In genomic region chr19:1080360-1081161, GRCh38 we compare ENCODE assay signal across 15 cellular contexts. TPM values are rescaled to one million over a fixed set of nuclear protein-coding genes. Genes with fewer than 3 reads are reported as not detected.
DNase-seq lines count a peak whose midpoint lies in the region; ATAC-seq, FAIRE-seq and TF ChIP-seq lines count a peak whose summit lies in the region.
"Had no signal": no experiment of that assay in that cellular context is flagged by ENCODE, and none has a peak within 500 bp of the region (broad histone marks: within the 10 kb centered on the region; RNA-seq: fewer than 3 reads in every experiment).

No MANE protein-coding gene starts in this region.

- H3K9me3 ChIP-seq in RWPE2 (ENCODE audit: severe bottlenecking), result no peaks in the 10 kb centered on the region
- no peaks in the 10 kb centered on the region for H3K9me3 ChIP-seq in H1 (ENCODE audit: insufficient read depth in 2 of 2, low read depth in 1 of 2, low read length in 1 of 2)
- H3K9me3 ChIP-seq: testis had no signal

- peak overlapping the region; percentile 13 for H3K4me3 Mint-ChIP-seq in activated naive CD8-positive, alpha-beta T cell
- H3K4me3 Mint-ChIP-seq in activated naive CD8-positive, alpha-beta T cell treated with anti-CD3 and anti-CD28 coated beads, Interleukin-2, amount 50 U/mL, for 24 hours, result no peak overlapping the region
- no peak overlapping the region for H3K4me3 Mint-ChIP-seq in type B pancreatic cell
- H3K4me3 Mint-ChIP-seq: neural crest cell had no signal

- no peak for TF ChIP-seq EP300 in H1 (IDR thresholded peaks at IDR 0.05; ENCODE audit: borderline replicate concordance in 1 of 2, low read depth in 2 of 2, low read length in 2 of 2)

- H4K91ac ChIP-seq in H1 (replicated peaks; ENCODE audit: insufficient read length, low read length), result no peak overlapping the region

- POLR2A ChIA-PET in H1 (lab: Charles Lee; ENCODE audit: partially characterized antibody), result interaction anchor here (0.6 to 10.3 kb wide), 18 partner anchors 9 to 188 kb away, joined by 3 to 93 read pairs (median 5); partner anchors contain the start of genes ABCA7, ARHGAP45, CIRBP and CNN2

- H3K27ac ChIP-seq in RWPE2 (ENCODE audit: poor library complexity, severe bottlenecking) (no peak overlapping the region), H1 (ENCODE audit: low read depth, low read length) (no peak overlapping the region)
- H3K27ac ChIP-seq: testis had no signal

- H4K20me1 ChIP-seq in H1 (replicated peaks in 1 of 2; ENCODE audit: control insufficient read depth in 1 of 2, insufficient read depth in 2 of 2, low read length in 2 of 2), result peaks cover 0 to 13% of the 10 kb centered on the region in 2 experiments

- no peak overlapping the region for H4K5ac ChIP-seq in H1 (ENCODE audit: insufficient read length, low read depth, low read length)

- no peak overlapping the region; a peak in 1 of 4 replicates for H3K4me2 ChIP-seq in H1 (ENCODE audit: insufficient read depth in 1 of 2, low read depth in 2 of 2, low read length in 2 of 2)

- H3K23ac ChIP-seq in H1 (ENCODE audit: insufficient read length), result no peak overlapping the region

- no peaks in the 10 kb centered on the region for H3K9me3 Mint-ChIP-seq in activated naive CD8-positive, alpha-beta T cell (ENCODE audit: low read depth)
- no peaks in the 10 kb centered on the region for H3K9me3 Mint-ChIP-seq in activated naive CD8-positive, alpha-beta T cell treated with anti-CD3 and anti-CD28 coated beads, Interleukin-2, amount 50 U/mL, for 24 hours
- H3K9me3 Mint-ChIP-seq in type B pancreatic cell, result no peaks in the 10 kb centered on the region
- H3K9me3 Mint-ChIP-seq: endodermal cell, neural crest cell had no signal

- no peak overlapping the region for H3K27ac Mint-ChIP-seq in activated naive CD8-positive, alpha-beta T cell
- no peak overlapping the region for H3K27ac Mint-ChIP-seq in activated naive CD8-positive, alpha-beta T cell treated with anti-CD3 and anti-CD28 coated beads, Interleukin-2, amount 50 U/mL, for 24 hours
- H3K27ac Mint-ChIP-seq in type B pancreatic cell, result no peak overlapping the region

- no peak overlapping the region for H3K56ac ChIP-seq in H1 (replicated peaks; ENCODE audit: insufficient read length, low read depth, low read length)

- H3K4me3 ChIP-seq in RWPE2 (ENCODE audit: severe bottlenecking) (no peak overlapping the region), H1 (ENCODE audit: extremely low read depth in 1 of 4, insufficient read depth in 2 of 4, low read depth in 3 of 4, low read length in 4 of 4) (no peak overlapping the region)

- 94% methylated on average over 44 of the region's 50 CpGs; no CpG with 5 or more reads in 1 of the 2 experiments for WGBS in H1 (ENCODE audit: extremely low coverage in 1 of 2, insufficient coverage in 1 of 2, insufficient read length in 1 of 2, insufficient replicate concordance in 2 of 2, low coverage in 1 of 2, low lambda C conversion rate in 2 of 2, missing lambda C conversion rate in 1 of 2), 2 experiments

- no peak overlapping the region for H2AK5ac ChIP-seq in H1 (ENCODE audit: low read depth, low read length)

- no peak for DNase-seq in activated naive CD8-positive, alpha-beta T cell treated with anti-CD3 and anti-CD28 coated beads, Interleukin-2, amount 50 U/mL, for 24 hours
- DNase-seq in RWPE2 (ENCODE audit: low spot score) (peak; percentile 65), H1 (ENCODE audit: low read depth in 1 of 2, low spot score in 2 of 2) (no peak), type B pancreatic cell (ENCODE audit: extremely low spot score, unreplicated experiment) (peak; percentile 69), cortex of kidney (lab: John Stamatoyannopoulos, UW) (no peak), H54 (ENCODE audit: insufficient read length, low spot score) (no peak)
- DNase-seq: endodermal cell, midbrain, NCI-H1048, NCI-H2029, testis had no signal

- TF ChIP-seq RAD21 in H1 (IDR thresholded peaks at IDR 0.05 in 1 of 2, conservative IDR thresholded peaks at IDR 0.05 in 1 of 2; ENCODE audit: low read depth in 2 of 2, low read length in 2 of 2), result no peak

- no peaks in the 10 kb centered on the region for H3K79me2 ChIP-seq in H1 (ENCODE audit: control insufficient read depth in 1 of 2, insufficient read depth in 2 of 2, low read length in 2 of 2)

- no peak overlapping the region for H3K18ac ChIP-seq in H1 (ENCODE audit: extremely low read depth, low read length)

- H3K36me3 Mint-ChIP-seq in activated naive CD8-positive, alpha-beta T cell, result no peaks in the 10 kb centered on the region
- H3K36me3 Mint-ChIP-seq in activated naive CD8-positive, alpha-beta T cell treated with anti-CD3 and anti-CD28 coated beads, Interleukin-2, amount 50 U/mL, for 24 hours (ENCODE audit: low read depth), result peaks cover 38% of the 10 kb centered on the region
- no peaks in the 10 kb centered on the region for H3K36me3 Mint-ChIP-seq in type B pancreatic cell

- H3K4ac ChIP-seq in H1 (replicated peaks; ENCODE audit: insufficient read length, low read depth, low read length), result no peak overlapping the region

- peak overlapping the region; percentile 25 for H4K8ac ChIP-seq in H1 (ENCODE audit: extremely low read depth, insufficient read depth, low read length)

- no peak overlapping the region for H2BK15ac ChIP-seq in H1 (ENCODE audit: low read length)

- peaks cover 44% of the 10 kb centered on the region for H3K4me1 Mint-ChIP-seq in activated naive CD8-positive, alpha-beta T cell (ENCODE audit: low read depth)
- H3K4me1 Mint-ChIP-seq in activated naive CD8-positive, alpha-beta T cell treated with anti-CD3 and anti-CD28 coated beads, Interleukin-2, amount 50 U/mL, for 24 hours, result peaks cover 62% of the 10 kb centered on the region
- no peaks in the 10 kb centered on the region for H3K4me1 Mint-ChIP-seq in type B pancreatic cell (ENCODE audit: unreplicated experiment)

- H3K79me1 ChIP-seq in H1 (ENCODE audit: low read depth, low read length), result no peaks in the 10 kb centered on the region; the same call in 1 of the 2 replicates

- ATAC-seq in activated naive CD8-positive, alpha-beta T cell treated with anti-CD3 and anti-CD28 coated beads, Interleukin-2, amount 50 U/mL, for 24 hours, result no peak
- no peak for ATAC-seq in RWPE2 (ENCODE audit: low read depth)
- ATAC-seq: left colon had no signal

- H3K9ac ChIP-seq in H1 (replicated peaks in 1 of 4; ENCODE audit: extremely low read depth in 1 of 4, low read depth in 3 of 4, low read length in 3 of 4), result no peak overlapping the region

- H2BK5ac ChIP-seq in H1 (ENCODE audit: low read depth, low read length), result no peak overlapping the region

- H2BK12ac ChIP-seq in H1 (ENCODE audit: low read depth, low read length), result no peak overlapping the region

- CTCF ChIA-PET in H1 (lab: Charles Lee; ENCODE audit: partially characterized antibody), result interaction anchor here (0.9 to 8.9 kb wide), 12 partner anchors 9 to 164 kb away, joined by 3 to 54 read pairs (median 4); partner anchors contain the start of genes ARHGAP45 and CNN2

- H3K36me3 ChIP-seq in RWPE2 (ENCODE audit: low read depth) (no peaks in the 10 kb centered on the region), H1 (ENCODE audit: control insufficient read depth in 2 of 4, insufficient read depth in 4 of 4, low read length in 3 of 4) (peaks cover 0 to 50% (median 15%) of the 10 kb centered on the region in 4 experiments; a peak in 3 of 8 replicates)

- H3K27me3 ChIP-seq in RWPE2 (ENCODE audit: insufficient read depth, poor library complexity, severe bottlenecking), result no peaks in the 10 kb centered on the region
- H3K27me3 ChIP-seq in H1 (replicated peaks in 1 of 4; ENCODE audit: control insufficient read depth in 3 of 4, extremely low read depth in 1 of 4, insufficient read depth in 3 of 4, low read length in 3 of 4), result no peaks in the 10 kb centered on the region
- H3K27me3 ChIP-seq: testis had no signal

- H3K27me3 Mint-ChIP-seq in activated naive CD8-positive, alpha-beta T cell, result no peaks in the 10 kb centered on the region
- H3K27me3 Mint-ChIP-seq in activated naive CD8-positive, alpha-beta T cell treated with anti-CD3 and anti-CD28 coated beads, Interleukin-2, amount 50 U/mL, for 24 hours, result no peaks in the 10 kb centered on the region
- peaks cover 4% of the 10 kb centered on the region for H3K27me3 Mint-ChIP-seq in type B pancreatic cell

- no peak overlapping the region for H2AFZ ChIP-seq in H1 (ENCODE audit: low read length)

- no peak overlapping the region for H2BK120ac ChIP-seq in H1 (replicated peaks; ENCODE audit: low read depth, low read length)

- no peaks in the 10 kb centered on the region for H3K23me2 ChIP-seq in H1 (ENCODE audit: low read depth, low read length)

- H3K4me1 ChIP-seq in RWPE2 (ENCODE audit: insufficient read depth, poor library complexity, severe bottlenecking), result peaks cover 3% of the 10 kb centered on the region
- H3K4me1 ChIP-seq in H1 (replicated peaks in 1 of 4; ENCODE audit: control insufficient read depth in 3 of 4, insufficient read depth in 4 of 4, low read length in 3 of 4), result peaks cover 0 to 7% (median 0%) of the 10 kb centered on the region in 4 experiments; a peak in 4 of 7 replicates
- H3K4me1 ChIP-seq: testis had no signal

- no peak for FAIRE-seq in H1 (lab: Jason Lieb, UNC)
- no peak for FAIRE-seq in H54 (lab: Jason Lieb, UNC)
- FAIRE-seq: GM18507 had no signal

- no peak overlapping the region for H3K14ac ChIP-seq in H1 (ENCODE audit: insufficient read length)

- TF ChIP-seq POLR2A in H1 (IDR thresholded peaks at IDR 0.05; ENCODE audit: control extremely low read depth in 1 of 2, low read depth in 2 of 2, low read length in 2 of 2), result no peak
- no peak for TF ChIP-seq POLR2A in H54 (IDR thresholded peaks at IDR 0.05; ENCODE audit: low read depth, low read length)

- no peak overlapping the region for H2BK20ac ChIP-seq in H1 (ENCODE audit: low read length)

- TF ChIP-seq CTCF in RWPE2 (IDR thresholded peaks at IDR 0.05; ENCODE audit: poor library complexity, severe bottlenecking) (no peak), H1 (IDR thresholded peaks at IDR 0.05; ENCODE audit: control extremely low read depth in 1 of 3, insufficient read depth in 1 of 3, low read depth in 1 of 3, low read length in 3 of 3) (no peak), type B pancreatic cell (conservative IDR thresholded peaks at IDR 0.05) (no peak)

RNA-seq across cellular contexts. Expression of gene ARHGAP45, which starts 13.6 kb away (rescaled TPM):
- 41.8 and 43.6 TPM in 2 replicates for total RNA-seq in H1 (2021; fragmentation: NEBNext Ultra II Directional; extraction: Animal tissue kit (Norgen Biotek cat#: 25700))
- 31.4 and 40.2 TPM in 2 replicates for polyA plus RNA-seq in H1 (2011; rRNA removed)
- 36.8 TPM for polyA plus RNA-seq in H1 (2011; cell fraction: cytosol; rRNA removed)
- 67.4 TPM for polyA plus RNA-seq in H1 (2011; cell fraction: nucleus; rRNA removed)
- 26.5 to 43.1 TPM (median 35.3 TPM) in 4 replicates for polyA plus RNA-seq in H1 (2012, experiment 1 of 2)
- 29.2 TPM for polyA plus RNA-seq in H1 (2012, experiment 2 of 2)
- 16.7 TPM for polyA plus RNA-seq in H1 (2013, experiment 1 of 2)
- 16.2 TPM for polyA plus RNA-seq in H1 (2013, experiment 2 of 2)
- 13.6 and 19.9 TPM in 2 replicates for polyA minus RNA-seq in H1 (2011; rRNA and poly(A)+ RNA removed)
- polyA minus RNA-seq in H1 (2011; cell fraction: cytosol; rRNA and poly(A)+ RNA removed), result 28.4 TPM
- 25.1 TPM for polyA minus RNA-seq in H1 (2011; cell fraction: nucleus; rRNA and poly(A)+ RNA removed)
- 2.6 and 4.5 TPM in 2 replicates for total RNA-seq in type B pancreatic cell (ENCODE audit: low replicate concordance)

RNA-seq across cellular contexts. Expression of gene POLR2E, which starts 14.6 kb away (rescaled TPM):
- 274 and 281 TPM in 2 replicates for total RNA-seq in H1 (2021; fragmentation: NEBNext Ultra II Directional; extraction: Animal tissue kit (Norgen Biotek cat#: 25700))
- 381 and 483 TPM in 2 replicates for polyA plus RNA-seq in H1 (2011; rRNA removed)
- polyA plus RNA-seq in H1 (2011; cell fraction: cytosol; rRNA removed), result 378 TPM
- polyA plus RNA-seq in H1 (2011; cell fraction: nucleus; rRNA removed), result 283 TPM
- polyA plus RNA-seq in H1 (2012, experiment 1 of 2), result 286 to 416 TPM (median 379 TPM) in 4 replicates
- 296 TPM for polyA plus RNA-seq in H1 (2012, experiment 2 of 2)
- 195 TPM for polyA plus RNA-seq in H1 (2013, experiment 1 of 2)
- 204 TPM for polyA plus RNA-seq in H1 (2013, experiment 2 of 2)
- 110 and 140 TPM in 2 replicates for polyA minus RNA-seq in H1 (2011; rRNA and poly(A)+ RNA removed)
- polyA minus RNA-seq in H1 (2011; cell fraction: cytosol; rRNA and poly(A)+ RNA removed), result 128 TPM
- 125 TPM for polyA minus RNA-seq in H1 (2011; cell fraction: nucleus; rRNA and poly(A)+ RNA removed)
- 171 and 181 TPM in 2 replicates for total RNA-seq in type B pancreatic cell (ENCODE audit: low replicate concordance)

RNA-seq across cellular contexts. Expression of gene GPX4, which starts 23.2 kb away (rescaled TPM):
- total RNA-seq in H1 (2021; fragmentation: NEBNext Ultra II Directional; extraction: Animal tissue kit (Norgen Biotek cat#: 25700)), result 342 and 355 TPM in 2 replicates
- 693 and 947 TPM in 2 replicates for polyA plus RNA-seq in H1 (2011; rRNA removed)
- polyA plus RNA-seq in H1 (2011; cell fraction: cytosol; rRNA removed), result 779 TPM
- polyA plus RNA-seq in H1 (2011; cell fraction: nucleus; rRNA removed), result 730 TPM
- 475 to 711 TPM (median 640 TPM) in 4 replicates for polyA plus RNA-seq in H1 (2012, experiment 1 of 2)
- polyA plus RNA-seq in H1 (2012, experiment 2 of 2), result 958 TPM
- polyA plus RNA-seq in H1 (2013, experiment 1 of 2), result 575 TPM
- 562 TPM for polyA plus RNA-seq in H1 (2013, experiment 2 of 2)
- 186 and 191 TPM in 2 replicates for polyA minus RNA-seq in H1 (2011; rRNA and poly(A)+ RNA removed)
- polyA minus RNA-seq in H1 (2011; cell fraction: cytosol; rRNA and poly(A)+ RNA removed), result 297 TPM
- 155 TPM for polyA minus RNA-seq in H1 (2011; cell fraction: nucleus; rRNA and poly(A)+ RNA removed)
- 174 and 204 TPM in 2 replicates for total RNA-seq in type B pancreatic cell (ENCODE audit: low replicate concordance)

RNA-seq across cellular contexts. Expression of gene ABCA7, which starts 40.7 kb away (rescaled TPM):
- 25.6 and 29.7 TPM in 2 replicates for total RNA-seq in H1 (2021; fragmentation: NEBNext Ultra II Directional; extraction: Animal tissue kit (Norgen Biotek cat#: 25700))
- 10.4 and 17.4 TPM in 2 replicates for polyA plus RNA-seq in H1 (2011; rRNA removed)
- polyA plus RNA-seq in H1 (2011; cell fraction: cytosol; rRNA removed), result 11.0 TPM
- polyA plus RNA-seq in H1 (2011; cell fraction: nucleus; rRNA removed), result 75.8 TPM
- 24.0 to 35.6 TPM (median 26.9 TPM) in 4 replicates for polyA plus RNA-seq in H1 (2012, experiment 1 of 2)
- 20.8 TPM for polyA plus RNA-seq in H1 (2012, experiment 2 of 2)
- 22.9 TPM for polyA plus RNA-seq in H1 (2013, experiment 1 of 2)
- 19.2 TPM for polyA plus RNA-seq in H1 (2013, experiment 2 of 2)
- polyA minus RNA-seq in H1 (2011; rRNA and poly(A)+ RNA removed), result 7.3 and 11.6 TPM in 2 replicates
- 17.7 TPM for polyA minus RNA-seq in H1 (2011; cell fraction: cytosol; rRNA and poly(A)+ RNA removed)
- polyA minus RNA-seq in H1 (2011; cell fraction: nucleus; rRNA and poly(A)+ RNA removed), result 32.0 TPM
- 23.9 and 26.1 TPM in 2 replicates for total RNA-seq in type B pancreatic cell (ENCODE audit: low replicate concordance)

RNA-seq across cellular contexts. Expression of gene CNN2, which starts 54.2 kb away (rescaled TPM):
- total RNA-seq in H1 (2021; fragmentation: NEBNext Ultra II Directional; extraction: Animal tissue kit (Norgen Biotek cat#: 25700)), result 522 and 551 TPM in 2 replicates
- 189 and 349 TPM in 2 replicates for polyA plus RNA-seq in H1 (2011; rRNA removed)
- polyA plus RNA-seq in H1 (2011; cell fraction: cytosol; rRNA removed), result 238 TPM
- polyA plus RNA-seq in H1 (2011; cell fraction: nucleus; rRNA removed), result 235 TPM
- 294 to 464 TPM (median 423 TPM) in 4 replicates for polyA plus RNA-seq in H1 (2012, experiment 1 of 2)
- 443 TPM for polyA plus RNA-seq in H1 (2012, experiment 2 of 2)
- 346 TPM for polyA plus RNA-seq in H1 (2013, experiment 1 of 2)
- 345 TPM for polyA plus RNA-seq in H1 (2013, experiment 2 of 2)
- 314 and 396 TPM in 2 replicates for polyA minus RNA-seq in H1 (2011; rRNA and poly(A)+ RNA removed)
- 453 TPM for polyA minus RNA-seq in H1 (2011; cell fraction: cytosol; rRNA and poly(A)+ RNA removed)
- polyA minus RNA-seq in H1 (2011; cell fraction: nucleus; rRNA and poly(A)+ RNA removed), result 127 TPM
- total RNA-seq in type B pancreatic cell (ENCODE audit: low replicate concordance), result 276 and 279 TPM in 2 replicates

Comparison
In these comparisons a context has a peak if more than half of its experiments do, and no peak if none do; other contexts are left out.
1. DNase-seq: peak in RWPE2 (single experiment) and type B pancreatic cell (single experiment); none in activated naive CD8-positive, alpha-beta T cell treated with anti-CD3 and anti-CD28 coated beads, Interleukin-2, amount 50 U/mL, for 24 hours (single experiment), H1 (0 of 2), cortex of kidney (single experiment) and H54 (single experiment).